ENCODE assay signal across 18 cellular contexts in the genomic region with DNA sequence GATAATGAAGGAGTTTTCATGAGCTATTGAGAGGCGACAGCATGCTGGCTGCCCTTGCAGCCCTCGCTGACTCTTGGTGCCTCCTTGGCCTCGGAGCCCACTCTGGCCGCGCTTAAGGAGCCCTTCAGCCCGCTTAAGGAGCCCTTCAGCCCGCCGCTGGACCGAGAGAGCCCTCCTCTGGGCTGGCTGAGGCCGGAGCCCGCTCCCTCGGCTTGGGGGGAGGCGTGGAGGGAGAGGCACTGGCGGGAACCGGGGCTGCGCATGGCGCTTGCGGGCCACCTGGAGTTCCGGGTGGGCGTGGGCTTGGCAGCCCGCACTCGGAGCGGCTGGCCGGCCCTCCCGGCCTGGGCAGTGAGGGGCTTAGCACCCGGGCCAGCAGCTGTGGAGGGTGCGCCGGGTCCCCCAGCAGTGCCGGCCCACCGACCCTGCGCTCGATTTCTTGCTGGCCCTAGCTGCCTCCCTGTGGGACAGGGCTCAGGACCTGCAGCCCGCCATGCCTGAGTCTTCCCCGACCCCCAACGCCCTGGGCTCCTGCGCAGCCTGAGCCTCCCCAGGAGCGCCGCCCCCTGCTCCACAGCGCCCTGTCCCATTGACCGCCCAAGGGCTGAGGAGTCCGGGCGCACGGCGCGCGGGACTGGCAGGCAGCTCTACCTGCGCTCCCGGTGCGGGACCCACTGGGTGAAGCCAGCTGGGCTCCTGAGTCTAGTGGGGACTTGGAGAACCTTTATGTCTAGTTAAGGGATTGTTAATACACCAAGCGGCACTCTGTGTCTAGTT. TPM values are rescaled to one million over a fixed set of nuclear protein-coding genes. Genes with fewer than 3 reads are reported as not detected.
DNase-seq lines count a peak whose midpoint lies in the region; ATAC-seq, FAIRE-seq and TF ChIP-seq lines count a peak whose summit lies in the region.
"Had no signal": no experiment of that assay in that cellular context is flagged by ENCODE, and none has a peak within 500 bp of the region (broad histone marks: within the 10 kb centered on the region; RNA-seq: fewer than 3 reads in every experiment).

No MANE protein-coding gene starts in this region.

- no peaks in the 10 kb centered on the region for H3K4me1 Mint-ChIP-seq in natural killer cell treated with Interleukin-12 subunit alpha and Interleukin-12 subunit beta and Interleukin-15 and Interleukin-18, amount 100 ng/mL, for 72 hours (ENCODE audit: low read depth in 2 of 2)
- H3K4me1 Mint-ChIP-seq in natural killer cell, result no peaks in the 10 kb centered on the region

- no peak overlapping the region for H4K8ac ChIP-seq in neuronal stem cell (ENCODE audit: low read depth, low read length)

- H3K14ac ChIP-seq in neuronal stem cell (ENCODE audit: low read length), result no peak overlapping the region

- H3K23ac ChIP-seq in neuronal stem cell (ENCODE audit: low read depth, low read length, poor library complexity), result no peak overlapping the region

- no peak for DNase-seq in natural killer cell treated with Interleukin-12 subunit alpha and Interleukin-12 subunit beta and Interleukin-15 and Interleukin-18, amount 100 ng/mL, for 72 hours (ENCODE audit: low spot score)
- DNase-seq in natural killer cell, result no peak
- peak; percentile 71 for DNase-seq in kidney
- no peak for DNase-seq in neuronal stem cell (ENCODE audit: low spot score)
- DNase-seq in thyroid gland, result peak; percentile 31 to 49
- DNase-seq in Ammon's horn (ENCODE audit: low spot score), result no peak
- DNase-seq in cerebellum (ENCODE audit: low spot score), result no peak
- DNase-seq: Caco-2, DMS79 treated with DMSO at 0.1 percent for 48 hours, GDM1, HFFc6, KBM-7, NCI-H1048, NCI-H187 treated with DMSO at 0.1 percent for 48 hours, NCI-H446 had no signal

- no peak overlapping the region for H3K9ac ChIP-seq in kidney (ENCODE audit: low read length in 2 of 2)
- no peak overlapping the region for H3K9ac ChIP-seq in neuronal stem cell (ENCODE audit: low read depth, low read length, poor library complexity)

- H3K4me3 ChIP-seq in kidney (ENCODE audit: low read length in 2 of 2) (no peak overlapping the region), neuronal stem cell (ENCODE audit: low read length in 2 of 2) (no peak overlapping the region), thyroid gland (replicated peaks in 1 of 3) (no peak overlapping the region)

- H2AFZ ChIP-seq in neuronal stem cell (ENCODE audit: low read length), result no peak overlapping the region

- H3K9me3 ChIP-seq in kidney (ENCODE audit: control insufficient read depth in 1 of 2, low read length in 2 of 2) (no peaks in the 10 kb centered on the region), neuronal stem cell (replicated peaks in 1 of 2; ENCODE audit: control insufficient read depth in 2 of 2, insufficient read depth in 1 of 2, low read depth in 1 of 2, low read length in 2 of 2) (no peaks in the 10 kb centered on the region), thyroid gland (no peaks in the 10 kb centered on the region)
- H3K9me3 ChIP-seq: Caco-2 had no signal

- ATAC-seq in natural killer cell treated with Interleukin-12 subunit alpha and Interleukin-12 subunit beta and Interleukin-15 and Interleukin-18, amount 100 ng/mL, for 72 hours, result peak; percentile 11 to 31
- ATAC-seq in natural killer cell, result no peak
- no peak for ATAC-seq in GM18909 (IDR thresholded peaks at IDR 0.05; ENCODE audit: poor library complexity, unreplicated experiment)

- FAIRE-seq in kidney (lab: Jason Lieb, UNC), result no peak
- FAIRE-seq: A204.1, H1 had no signal

- no peak overlapping the region for H2AK5ac ChIP-seq in neuronal stem cell (ENCODE audit: low read depth, low read length)

- H3K27ac ChIP-seq in kidney (ENCODE audit: low read depth in 2 of 2, low read length in 2 of 2) (no peak overlapping the region), neuronal stem cell (replicated peaks; ENCODE audit: low read length) (no peak overlapping the region), thyroid gland (no peak overlapping the region)

- intact Hi-C loops in natural killer cell (cut with micrococcal nuclease), result no loop called here
- intact Hi-C loops in kidney (cut with DNase I), result no loop called here
- intact Hi-C loops in thyroid gland (cut with DNase I), result no loop called here

- no peaks in the 10 kb centered on the region for H3K36me3 Mint-ChIP-seq in natural killer cell treated with Interleukin-12 subunit alpha and Interleukin-12 subunit beta and Interleukin-15 and Interleukin-18, amount 100 ng/mL, for 72 hours
- H3K36me3 Mint-ChIP-seq in natural killer cell, result no peaks in the 10 kb centered on the region

- H3K36me3 ChIP-seq in kidney (ENCODE audit: control insufficient read depth in 1 of 2, insufficient read depth in 2 of 2, low read length in 2 of 2) (no peaks in the 10 kb centered on the region), neuronal stem cell (replicated peaks in 1 of 2; ENCODE audit: control insufficient read depth in 2 of 2, insufficient read depth in 2 of 2, low read length in 2 of 2) (no peaks in the 10 kb centered on the region), thyroid gland (no peaks in the 10 kb centered on the region)

- H3K4me3 Mint-ChIP-seq in natural killer cell treated with Interleukin-12 subunit alpha and Interleukin-12 subunit beta and Interleukin-15 and Interleukin-18, amount 100 ng/mL, for 72 hours, result no peak overlapping the region
- no peak overlapping the region for H3K4me3 Mint-ChIP-seq in natural killer cell
- H3K4me3 Mint-ChIP-seq: HFFc6 had no signal

- H3K27me3 Mint-ChIP-seq in natural killer cell treated with Interleukin-12 subunit alpha and Interleukin-12 subunit beta and Interleukin-15 and Interleukin-18, amount 100 ng/mL, for 72 hours, result peaks cover 0 to 2% of the 10 kb centered on the region in 2 donors
- peaks cover 6 to 32% of the 10 kb centered on the region in 2 donors for H3K27me3 Mint-ChIP-seq in natural killer cell (ENCODE audit: low read depth in 2 of 2)

- no peak overlapping the region for H3K4me2 ChIP-seq in neuronal stem cell (ENCODE audit: insufficient read depth, low read length, poor library complexity, severe bottlenecking)

- peak overlapping the region; percentile 71 for H3K18ac ChIP-seq in neuronal stem cell (ENCODE audit: low read length)

- no peak overlapping the region for H3K4ac ChIP-seq in neuronal stem cell (ENCODE audit: low read length)

- no CpG with 5 or more reads among the region's 50 CpGs for WGBS in neuronal stem cell (ENCODE audit: extremely low coverage in 2 of 2, insufficient read length in 2 of 2, insufficient replicate concordance in 1 of 2), 2 donors
- 69 to 74% methylated on average over 6 to 30 of the region's 50 CpGs for WGBS in thyroid gland, 2 donors

- H4K91ac ChIP-seq in neuronal stem cell (ENCODE audit: low read depth, low read length, poor library complexity), result no peak overlapping the region

- H3K79me1 ChIP-seq in neuronal stem cell (ENCODE audit: low read depth, low read length), result no peaks in the 10 kb centered on the region

- TF ChIP-seq POLR2A in thyroid gland (IDR thresholded peaks at IDR 0.05), result no peak

- no peak overlapping the region for H2BK12ac ChIP-seq in neuronal stem cell (ENCODE audit: low read length)

- H3K27me3 ChIP-seq in neuronal stem cell (ENCODE audit: control insufficient read depth in 3 of 3, insufficient read depth in 3 of 3, low read depth in 1 of 3, low read length in 3 of 3) (no peaks in the 10 kb centered on the region), thyroid gland (no peaks in the 10 kb centered on the region)

- no peak overlapping the region for H2BK5ac ChIP-seq in neuronal stem cell (ENCODE audit: low read length)

- no peak for TF ChIP-seq CTCF in natural killer cell (IDR thresholded peaks at IDR 0.05)
- TF ChIP-seq CTCF in kidney (IDR thresholded peaks at IDR 0.05; ENCODE audit: borderline replicate concordance, extremely low read depth, insufficient read depth), result no peak
- no peak for TF ChIP-seq CTCF in thyroid gland (IDR thresholded peaks at IDR 0.05)

- no peak overlapping the region for H2BK15ac ChIP-seq in neuronal stem cell (ENCODE audit: low read length)

- no peaks in the 10 kb centered on the region for H3K4me1 ChIP-seq in kidney (ENCODE audit: control insufficient read depth in 1 of 2, insufficient read depth in 1 of 2, low read depth in 1 of 2, low read length in 2 of 2)
- no peaks in the 10 kb centered on the region for H3K4me1 ChIP-seq in neuronal stem cell (ENCODE audit: control insufficient read depth in 2 of 2, insufficient read depth in 1 of 2, low read depth in 1 of 2, low read length in 2 of 2)
- H3K4me1 ChIP-seq in thyroid gland, result no peaks in the 10 kb centered on the region

- no peak overlapping the region for H3K27ac Mint-ChIP-seq in natural killer cell treated with Interleukin-12 subunit alpha and Interleukin-12 subunit beta and Interleukin-15 and Interleukin-18, amount 100 ng/mL, for 72 hours
- H3K27ac Mint-ChIP-seq in natural killer cell, result no peak overlapping the region
- H3K27ac Mint-ChIP-seq: HFFc6 had no signal

- no peak overlapping the region for H2BK120ac ChIP-seq in neuronal stem cell (ENCODE audit: low read depth, low read length)

- no peaks in the 10 kb centered on the region for H3K9me3 Mint-ChIP-seq in natural killer cell treated with Interleukin-12 subunit alpha and Interleukin-12 subunit beta and Interleukin-15 and Interleukin-18, amount 100 ng/mL, for 72 hours
- no peaks in the 10 kb centered on the region for H3K9me3 Mint-ChIP-seq in natural killer cell
- H3K9me3 Mint-ChIP-seq: HFFc6 had no signal

RNA-seq across cellular contexts. Expression of gene PAWR, which starts 20.1 kb away (rescaled TPM):
- 10 to 100 TPM in 1 of 2 donors, 1 to 10 TPM in 1; 3.5 to 10.2 TPM for total RNA-seq in natural killer cell treated with Interleukin-12 subunit alpha and Interleukin-12 subunit beta and Interleukin-15 and Interleukin-18, amount 100 ng/mL, for 72 hours
- total RNA-seq in natural killer cell (1 to 10 TPM; 3.2 to 8.1 (median 5.3) TPM), kidney (69.2 TPM), thyroid gland (100 to 1,000 TPM in 1 of 4 donors, 10 to 100 TPM in 3; 83.7 to 125 (median 86.4) TPM), cerebellum (16.6 TPM)
- 30.7 TPM for polyA plus RNA-seq in kidney (ENCODE audit: insufficient read depth, low read depth, low replicate concordance)
- 39.7 TPM for polyA plus RNA-seq in neuronal stem cell (2013, experiment 1 of 2)
- polyA plus RNA-seq in neuronal stem cell (2013, experiment 2 of 2), result 38.3 TPM

Comparison
In these comparisons a context has a peak if more than half of its experiments do, and no peak if none do; other contexts are left out.
1. ATAC-seq: peak in natural killer cell treated with Interleukin-12 subunit alpha and Interleukin-12 subunit beta and Interleukin-15 and Interleukin-18, amount 100 ng/mL, for 72 hours (2 of 2); none in natural killer cell (0 of 3) and GM18909 (single experiment).
2. DNase-seq: peak in kidney (single experiment) and thyroid gland (2 of 2); none in natural killer cell treated with Interleukin-12 subunit alpha and Interleukin-12 subunit beta and Interleukin-15 and Interleukin-18, amount 100 ng/mL, for 72 hours (single experiment), natural killer cell (single experiment), neuronal stem cell (single experiment), Ammon's horn (single experiment) and cerebellum (single experiment).